In genomic region chr10:5547684-5547933, GRCh38 we compare ENCODE assay signal across 12 cellular contexts. TPM values are rescaled to one million over a fixed set of nuclear protein-coding genes. Genes with fewer than 3 reads are reported as not detected.
A peak's percentile ranks its signal among the peaks of the same experiment; 100 is the strongest.
DNase-seq lines count a peak whose midpoint lies in the region; ATAC-seq and TF ChIP-seq lines count a peak whose summit lies in the region.
"Had no signal": no experiment of that assay in that cellular context is flagged by ENCODE, and none has a peak within 500 bp of the region (broad histone marks: within the 10 kb centered on the region; RNA-seq: fewer than 3 reads in every experiment).

No MANE protein-coding gene starts in this region.

- no peak overlapping the region for H3K9ac ChIP-seq in BLaER1

- no peak for TF ChIP-seq CTCF in adrenal gland (IDR thresholded peaks at IDR 0.05)
- no peak for TF ChIP-seq CTCF in fibroblast of villous mesenchyme (IDR thresholded peaks at IDR 0.05; ENCODE audit: insufficient read depth, low read depth, low read length)

- intact Hi-C loops in adrenal gland (cut with DNase I) (no loop called here), sciatic nerve (cut with DNase I) (no loop called here)

- 0 out of 2 replicates have a peak overlapping the region, but pooled peaks have one; percentile 22 for H3K27ac ChIP-seq in BLaER1
- H3K27ac ChIP-seq in adrenal gland: peak overlapping the region in 3 of 5 donors; percentile 34 to 74 (median 54)

- H3K4me1 ChIP-seq in BLaER1: peaks cover 16% of the 10 kb centered on the region
- H3K4me1 ChIP-seq in adrenal gland (replicated peaks in 1 of 2): no peaks in the 10 kb centered on the region

- H4K20me1 ChIP-seq in BLaER1: no peaks in the 10 kb centered on the region

- no peak for TF ChIP-seq POLR2A in adrenal gland (IDR thresholded peaks at IDR 0.05)

- H3K36me3 ChIP-seq in BLaER1 (no peaks in the 10 kb centered on the region), adrenal gland (replicated peaks in 1 of 2) (no peaks in the 10 kb centered on the region)

- no peaks in the 10 kb centered on the region for H3K27me3 ChIP-seq in BLaER1
- H3K27me3 ChIP-seq in adrenal gland: no peaks in the 10 kb centered on the region

- H3K4me2 ChIP-seq in BLaER1: peak overlapping the region; percentile 62

- 52 to 59% (median 56%) methylated on average over 4 of the region's 4 CpGs for WGBS in adrenal gland, 4 donors

- no peak overlapping the region for H3K4me3 ChIP-seq in BLaER1
- no peak overlapping the region for H3K4me3 ChIP-seq in adrenal gland
- H3K4me3 ChIP-seq in fibroblast of villous mesenchyme (ENCODE audit: low read depth, low read length): no peak overlapping the region

- DNase-seq in adrenal gland (no peak), fibroblast of villous mesenchyme (ENCODE audit: low read depth) (peak; percentile 58), sciatic nerve (ENCODE audit: low spot score) (peak; percentile 48), NCI-H1930 (lab: John Stamatoyannopoulos, UW) (no peak), NCI-H524 treated with DMSO at 0.1 percent for 48 hours (lab: John Stamatoyannopoulos, UW) (no peak)
- DNase-seq: activated CD8-positive, alpha-beta memory T cell treated with anti-CD3 and anti-CD28 coated beads, Interleukin-2, amount 50 U/mL, for 48 hours had no signal

- ATAC-seq in sciatic nerve: no peak
- no peak for ATAC-seq in HG03521 (IDR thresholded peaks at IDR 0.05; ENCODE audit: unreplicated experiment)
- no peak for ATAC-seq in GM21515 (IDR thresholded peaks at IDR 0.05; ENCODE audit: unreplicated experiment)
- ATAC-seq: natural killer cell treated with Interleukin-12 subunit alpha and Interleukin-12 subunit beta and Interleukin-15 and Interleukin-18, amount 100 ng/mL, for 72 hours had no signal

- H3K9me3 ChIP-seq in BLaER1 (peaks cover 6% of the 10 kb centered on the region; the same call in 1 of the 2 replicates), adrenal gland (replicated peaks in 1 of 3) (peaks cover 0 to 3% (median 0%) of the 10 kb centered on the region in 3 donors)

RNA-seq across cellular contexts. Expression of gene CALML3, which starts 22.8 kb away (rescaled TPM):
- total RNA-seq in adrenal gland (not detected), fibroblast of villous mesenchyme (not detected in 2 replicates), sciatic nerve (not detected)
- under 1 TPM in 1 of 3 donors, not detected in 2; 0.07 TPM for polyA plus RNA-seq in adrenal gland
- total RNA-seq: CD4-positive, alpha-beta T cell; natural killer cell treated with Interleukin-12 subunit alpha and Interleukin-12 subunit beta and Interleukin-15 and Interleukin-18, amount 100 ng/mL, for 72 hours; ureter had no signal

RNA-seq across cellular contexts. Expression of gene CALML5, which starts 48.2 kb away (rescaled TPM):
- total RNA-seq in adrenal gland (not detected), fibroblast of villous mesenchyme (not detected in 2 replicates), sciatic nerve (not detected)
- not detected for polyA plus RNA-seq in adrenal gland
- total RNA-seq: CD4-positive, alpha-beta T cell; natural killer cell treated with Interleukin-12 subunit alpha and Interleukin-12 subunit beta and Interleukin-15 and Interleukin-18, amount 100 ng/mL, for 72 hours; ureter had no signal

Comparison
In these comparisons a context has a peak if more than half of its experiments do, and no peak if none do; other contexts are left out.
1. DNase-seq: peak in fibroblast of villous mesenchyme (single experiment) and sciatic nerve (single experiment); none in adrenal gland (0 of 7), NCI-H1930 (0 of 2) and NCI-H524 treated with DMSO at 0.1 percent for 48 hours (single experiment).